Comparison of ENCODE assay signal across 2 cellular contexts in the genomic region with DNA sequence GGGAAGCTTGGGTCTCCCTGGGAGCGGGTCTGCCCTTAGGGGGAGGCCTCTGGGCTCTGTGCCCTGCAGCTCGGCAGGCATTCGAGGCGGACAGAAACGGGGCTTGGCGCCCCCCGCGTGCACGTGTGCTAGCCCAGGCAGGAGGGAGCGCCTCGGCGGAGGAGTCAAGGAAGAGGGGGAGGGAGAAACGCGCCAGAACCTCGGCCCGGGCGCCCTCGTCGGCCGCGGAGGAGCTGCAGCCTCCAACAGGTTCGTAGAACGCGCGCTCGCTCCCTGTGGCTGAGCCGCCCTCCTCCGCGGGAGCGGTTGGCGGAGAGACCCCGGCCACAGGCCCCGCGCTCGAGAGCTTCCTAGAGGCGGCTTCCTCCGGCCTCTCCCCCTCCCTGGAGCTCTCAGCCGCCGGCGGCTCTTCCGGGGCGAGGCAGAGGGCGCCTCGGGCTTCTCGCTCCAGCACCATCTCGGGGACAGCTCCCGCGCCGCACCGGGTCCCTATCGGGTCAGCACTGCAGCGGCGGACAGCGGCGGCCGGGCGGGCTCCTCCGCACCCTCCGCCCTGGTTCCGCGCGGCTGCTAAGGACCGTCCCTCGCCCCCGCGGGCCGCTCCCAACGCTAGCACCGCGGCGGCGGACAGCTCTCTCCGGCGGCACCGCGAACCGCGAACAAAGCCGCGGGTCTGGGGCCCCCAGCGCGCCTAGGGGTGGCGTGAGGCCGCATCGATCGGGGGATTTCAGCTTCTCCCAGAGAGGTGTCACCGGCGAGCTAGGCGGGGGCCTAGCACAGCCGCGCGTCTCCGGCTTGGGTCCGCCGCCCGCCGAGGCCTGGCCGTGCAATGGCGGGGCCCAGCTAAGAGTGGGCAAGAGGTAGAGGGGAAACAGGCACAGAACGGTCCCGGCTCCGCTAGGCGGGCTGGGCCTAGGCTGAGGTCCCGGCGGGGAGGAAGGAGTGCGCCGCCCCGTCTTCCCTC.
A peak's percentile ranks its signal among the peaks of the same experiment; 100 is the strongest.
TF ChIP-seq lines count a peak whose summit lies in the region.

No MANE protein-coding gene starts in this region.

TF ChIP-seq in HEK293, 187 proteins besides CTCF, POLR2A, EP300 and RAD21 (continued from another document):
- TF ChIP-seq, protein P1, sequence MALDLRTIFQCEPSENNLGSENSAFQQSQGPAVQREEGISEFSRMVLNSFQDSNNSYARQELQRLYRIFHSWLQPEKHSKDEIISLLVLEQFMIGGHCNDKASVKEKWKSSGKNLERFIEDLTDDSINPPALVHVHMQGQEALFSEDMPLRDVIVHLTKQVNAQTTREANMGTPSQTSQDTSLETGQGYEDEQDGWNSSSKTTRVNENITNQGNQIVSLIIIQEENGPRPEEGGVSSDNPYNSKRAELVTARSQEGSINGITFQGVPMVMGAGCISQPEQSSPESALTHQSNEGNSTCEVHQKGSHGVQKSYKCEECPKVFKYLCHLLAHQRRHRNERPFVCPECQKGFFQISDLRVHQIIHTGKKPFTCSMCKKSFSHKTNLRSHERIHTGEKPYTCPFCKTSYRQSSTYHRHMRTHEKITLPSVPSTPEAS (tag by site-specific recombination; IDR thresholded peaks at IDR 0.05): no peak
- TF ChIP-seq SCRT1 (tag by site-specific recombination; IDR thresholded peaks at IDR 0.05; ENCODE audit: borderline replicate concordance): peak; percentile 50; the same call in 1 of the 2 replicates
- TF ChIP-seq ZNF311 (tag by site-specific recombination; IDR thresholded peaks at IDR 0.05; ENCODE audit: borderline replicate concordance): no peak
- TF ChIP-seq ZNF184 (tag by site-specific recombination; IDR thresholded peaks at IDR 0.05): 0 out of 2 replicates have a peak, but pooled peaks have one; percentile 61
- peak; percentile 64 for TF ChIP-seq ZFHX2 (tag by site-specific recombination; conservative IDR thresholded peaks at IDR 0.05)
- TF ChIP-seq, protein P2, sequence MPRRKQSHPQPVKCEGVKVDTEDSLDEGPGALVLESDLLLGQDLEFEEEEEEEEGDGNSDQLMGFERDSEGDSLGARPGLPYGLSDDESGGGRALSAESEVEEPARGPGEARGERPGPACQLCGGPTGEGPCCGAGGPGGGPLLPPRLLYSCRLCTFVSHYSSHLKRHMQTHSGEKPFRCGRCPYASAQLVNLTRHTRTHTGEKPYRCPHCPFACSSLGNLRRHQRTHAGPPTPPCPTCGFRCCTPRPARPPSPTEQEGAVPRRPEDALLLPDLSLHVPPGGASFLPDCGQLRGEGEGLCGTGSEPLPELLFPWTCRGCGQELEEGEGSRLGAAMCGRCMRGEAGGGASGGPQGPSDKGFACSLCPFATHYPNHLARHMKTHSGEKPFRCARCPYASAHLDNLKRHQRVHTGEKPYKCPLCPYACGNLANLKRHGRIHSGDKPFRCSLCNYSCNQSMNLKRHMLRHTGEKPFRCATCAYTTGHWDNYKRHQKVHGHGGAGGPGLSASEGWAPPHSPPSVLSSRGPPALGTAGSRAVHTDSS (tag by site-specific recombination; IDR thresholded peaks at IDR 0.05): no peak

TF ChIP-seq in HepG2, 621 proteins besides CTCF, POLR2A, EP300 and RAD21 (continued from another document and continues in another):
- TF ChIP-seq, protein P3, sequence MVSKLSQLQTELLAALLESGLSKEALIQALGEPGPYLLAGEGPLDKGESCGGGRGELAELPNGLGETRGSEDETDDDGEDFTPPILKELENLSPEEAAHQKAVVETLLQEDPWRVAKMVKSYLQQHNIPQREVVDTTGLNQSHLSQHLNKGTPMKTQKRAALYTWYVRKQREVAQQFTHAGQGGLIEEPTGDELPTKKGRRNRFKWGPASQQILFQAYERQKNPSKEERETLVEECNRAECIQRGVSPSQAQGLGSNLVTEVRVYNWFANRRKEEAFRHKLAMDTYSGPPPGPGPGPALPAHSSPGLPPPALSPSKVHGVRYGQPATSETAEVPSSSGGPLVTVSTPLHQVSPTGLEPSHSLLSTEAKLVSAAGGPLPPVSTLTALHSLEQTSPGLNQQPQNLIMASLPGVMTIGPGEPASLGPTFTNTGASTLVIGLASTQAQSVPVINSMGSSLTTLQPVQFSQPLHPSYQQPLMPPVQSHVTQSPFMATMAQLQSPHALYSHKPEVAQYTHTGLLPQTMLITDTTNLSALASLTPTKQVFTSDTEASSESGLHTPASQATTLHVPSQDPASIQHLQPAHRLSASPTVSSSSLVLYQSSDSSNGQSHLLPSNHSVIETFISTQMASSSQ (IDR thresholded peaks at IDR 0.05; ENCODE audit: low read depth): no peak
- TF ChIP-seq, protein P3 (CRISPR knock-in tag; IDR thresholded peaks at IDR 0.05; ENCODE audit: borderline replicate concordance): peak; percentile 91
- TF ChIP-seq NFKBIZ (CRISPR knock-in tag; IDR thresholded peaks at IDR 0.05): peak; percentile 100
- no peak for TF ChIP-seq MATR3 (CRISPR knock-in tag; IDR thresholded peaks at IDR 0.05)
- TF ChIP-seq, protein P4, sequence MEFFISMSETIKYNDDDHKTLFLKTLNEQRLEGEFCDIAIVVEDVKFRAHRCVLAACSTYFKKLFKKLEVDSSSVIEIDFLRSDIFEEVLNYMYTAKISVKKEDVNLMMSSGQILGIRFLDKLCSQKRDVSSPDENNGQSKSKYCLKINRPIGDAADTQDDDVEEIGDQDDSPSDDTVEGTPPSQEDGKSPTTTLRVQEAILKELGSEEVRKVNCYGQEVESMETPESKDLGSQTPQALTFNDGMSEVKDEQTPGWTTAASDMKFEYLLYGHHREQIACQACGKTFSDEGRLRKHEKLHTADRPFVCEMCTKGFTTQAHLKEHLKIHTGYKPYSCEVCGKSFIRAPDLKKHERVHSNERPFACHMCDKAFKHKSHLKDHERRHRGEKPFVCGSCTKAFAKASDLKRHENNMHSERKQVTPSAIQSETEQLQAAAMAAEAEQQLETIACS (CRISPR knock-in tag; IDR thresholded peaks at IDR 0.05): peak; percentile 78
- TF ChIP-seq ZNF383 (CRISPR knock-in tag; IDR thresholded peaks at IDR 0.05; ENCODE audit: borderline replicate concordance): peak; percentile 94; the same call in 1 of the 2 replicates
- TF ChIP-seq ZNF274 (CRISPR knock-in tag; IDR thresholded peaks at IDR 0.05): peak; percentile 100
- TF ChIP-seq SYNCRIP (IDR thresholded peaks at IDR 0.05; ENCODE audit: insufficient read depth, low read depth, low read length): no peak
- TF ChIP-seq HNF4A (CRISPR knock-in tag; IDR thresholded peaks at IDR 0.05): peak; percentile 54; the same call in 1 of the 2 replicates
- TF ChIP-seq NR2F6 (IDR thresholded peaks at IDR 0.05): no peak
- peak; percentile 85 for TF ChIP-seq NR2F6 (CRISPR knock-in tag; IDR thresholded peaks at IDR 0.05)
- TF ChIP-seq, protein P5, sequence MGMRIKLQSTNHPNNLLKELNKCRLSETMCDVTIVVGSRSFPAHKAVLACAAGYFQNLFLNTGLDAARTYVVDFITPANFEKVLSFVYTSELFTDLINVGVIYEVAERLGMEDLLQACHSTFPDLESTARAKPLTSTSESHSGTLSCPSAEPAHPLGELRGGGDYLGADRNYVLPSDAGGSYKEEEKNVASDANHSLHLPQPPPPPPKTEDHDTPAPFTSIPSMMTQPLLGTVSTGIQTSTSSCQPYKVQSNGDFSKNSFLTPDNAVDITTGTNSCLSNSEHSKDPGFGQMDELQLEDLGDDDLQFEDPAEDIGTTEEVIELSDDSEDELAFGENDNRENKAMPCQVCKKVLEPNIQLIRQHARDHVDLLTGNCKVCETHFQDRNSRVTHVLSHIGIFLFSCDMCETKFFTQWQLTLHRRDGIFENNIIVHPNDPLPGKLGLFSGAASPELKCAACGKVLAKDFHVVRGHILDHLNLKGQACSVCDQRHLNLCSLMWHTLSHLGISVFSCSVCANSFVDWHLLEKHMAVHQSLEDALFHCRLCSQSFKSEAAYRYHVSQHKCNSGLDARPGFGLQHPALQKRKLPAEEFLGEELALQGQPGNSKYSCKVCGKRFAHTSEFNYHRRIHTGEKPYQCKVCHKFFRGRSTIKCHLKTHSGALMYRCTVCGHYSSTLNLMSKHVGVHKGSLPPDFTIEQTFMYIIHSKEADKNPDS (CRISPR knock-in tag; IDR thresholded peaks at IDR 0.05): peak; percentile 99
- TF ChIP-seq BORCS8-MEF2B (CRISPR knock-in tag; IDR thresholded peaks at IDR 0.05): peak; percentile 100
- TF ChIP-seq MTF1 (CRISPR knock-in tag; IDR thresholded peaks at IDR 0.05): peak; percentile 99
- no peak for TF ChIP-seq GABPA (IDR thresholded peaks at IDR 0.05; ENCODE audit: low read depth, low read length)
- TF ChIP-seq GABPA (CRISPR knock-in tag; IDR thresholded peaks at IDR 0.05; ENCODE audit: low read depth): peak; percentile 59
- TF ChIP-seq ZNF24 (IDR thresholded peaks at IDR 0.05): peak; percentile 84
- TF ChIP-seq POLR2G (IDR thresholded peaks at IDR 0.05; ENCODE audit: low read depth, low read length): no peak
- TF ChIP-seq, protein P6, sequence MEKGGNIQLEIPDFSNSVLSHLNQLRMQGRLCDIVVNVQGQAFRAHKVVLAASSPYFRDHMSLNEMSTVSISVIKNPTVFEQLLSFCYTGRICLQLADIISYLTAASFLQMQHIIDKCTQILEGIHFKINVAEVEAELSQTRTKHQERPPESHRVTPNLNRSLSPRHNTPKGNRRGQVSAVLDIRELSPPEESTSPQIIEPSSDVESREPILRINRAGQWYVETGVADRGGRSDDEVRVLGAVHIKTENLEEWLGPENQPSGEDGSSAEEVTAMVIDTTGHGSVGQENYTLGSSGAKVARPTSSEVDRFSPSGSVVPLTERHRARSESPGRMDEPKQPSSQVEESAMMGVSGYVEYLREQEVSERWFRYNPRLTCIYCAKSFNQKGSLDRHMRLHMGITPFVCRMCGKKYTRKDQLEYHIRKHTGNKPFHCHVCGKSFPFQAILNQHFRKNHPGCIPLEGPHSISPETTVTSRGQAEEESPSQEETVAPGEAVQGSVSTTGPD (CRISPR knock-in tag; IDR thresholded peaks at IDR 0.05): peak; percentile 78; the same call in 1 of the 2 replicates
- TF ChIP-seq, protein P7, sequence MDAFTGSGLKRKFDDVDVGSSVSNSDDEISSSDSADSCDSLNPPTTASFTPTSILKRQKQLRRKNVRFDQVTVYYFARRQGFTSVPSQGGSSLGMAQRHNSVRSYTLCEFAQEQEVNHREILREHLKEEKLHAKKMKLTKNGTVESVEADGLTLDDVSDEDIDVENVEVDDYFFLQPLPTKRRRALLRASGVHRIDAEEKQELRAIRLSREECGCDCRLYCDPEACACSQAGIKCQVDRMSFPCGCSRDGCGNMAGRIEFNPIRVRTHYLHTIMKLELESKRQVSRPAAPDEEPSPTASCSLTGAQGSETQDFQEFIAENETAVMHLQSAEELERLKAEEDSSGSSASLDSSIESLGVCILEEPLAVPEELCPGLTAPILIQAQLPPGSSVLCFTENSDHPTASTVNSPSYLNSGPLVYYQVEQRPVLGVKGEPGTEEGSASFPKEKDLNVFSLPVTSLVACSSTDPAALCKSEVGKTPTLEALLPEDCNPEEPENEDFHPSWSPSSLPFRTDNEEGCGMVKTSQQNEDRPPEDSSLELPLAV (CRISPR knock-in tag; conservative IDR thresholded peaks at IDR 0.05; ENCODE audit: low read depth): peak; percentile 99
- TF ChIP-seq, protein P8, sequence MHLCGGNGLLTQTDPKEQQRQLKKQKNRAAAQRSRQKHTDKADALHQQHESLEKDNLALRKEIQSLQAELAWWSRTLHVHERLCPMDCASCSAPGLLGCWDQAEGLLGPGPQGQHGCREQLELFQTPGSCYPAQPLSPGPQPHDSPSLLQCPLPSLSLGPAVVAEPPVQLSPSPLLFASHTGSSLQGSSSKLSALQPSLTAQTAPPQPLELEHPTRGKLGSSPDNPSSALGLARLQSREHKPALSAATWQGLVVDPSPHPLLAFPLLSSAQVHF (CRISPR knock-in tag; IDR thresholded peaks at IDR 0.05): peak; percentile 100
- TF ChIP-seq NR2C2 (CRISPR knock-in tag; IDR thresholded peaks at IDR 0.05; ENCODE audit: borderline replicate concordance): peak; percentile 74
- TF ChIP-seq ZNF674 (CRISPR knock-in tag; IDR thresholded peaks at IDR 0.05; ENCODE audit: low read depth): peak; percentile 100
- TF ChIP-seq KLF11 (CRISPR knock-in tag; IDR thresholded peaks at IDR 0.05): peak; percentile 100
- TF ChIP-seq, protein P9, sequence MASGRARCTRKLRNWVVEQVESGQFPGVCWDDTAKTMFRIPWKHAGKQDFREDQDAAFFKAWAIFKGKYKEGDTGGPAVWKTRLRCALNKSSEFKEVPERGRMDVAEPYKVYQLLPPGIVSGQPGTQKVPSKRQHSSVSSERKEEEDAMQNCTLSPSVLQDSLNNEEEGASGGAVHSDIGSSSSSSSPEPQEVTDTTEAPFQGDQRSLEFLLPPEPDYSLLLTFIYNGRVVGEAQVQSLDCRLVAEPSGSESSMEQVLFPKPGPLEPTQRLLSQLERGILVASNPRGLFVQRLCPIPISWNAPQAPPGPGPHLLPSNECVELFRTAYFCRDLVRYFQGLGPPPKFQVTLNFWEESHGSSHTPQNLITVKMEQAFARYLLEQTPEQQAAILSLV (CRISPR knock-in tag; IDR thresholded peaks at IDR 0.05; ENCODE audit: borderline replicate concordance): peak; percentile 100
- peak; percentile 88; the same call in 1 of the 2 replicates for TF ChIP-seq ZNF382 (CRISPR knock-in tag; IDR thresholded peaks at IDR 0.05; ENCODE audit: borderline replicate concordance)
- TF ChIP-seq SMARCE1 (IDR thresholded peaks at IDR 0.05; ENCODE audit: borderline replicate concordance): no peak
- TF ChIP-seq REL (CRISPR knock-in tag; conservative IDR thresholded peaks at IDR 0.05): peak; percentile 100
- no peak for TF ChIP-seq TBX3 (IDR thresholded peaks at IDR 0.05; ENCODE audit: borderline replicate concordance)
- TF ChIP-seq ZNF329 (CRISPR knock-in tag; IDR thresholded peaks at IDR 0.05; ENCODE audit: low read depth): peak; percentile 98
- no peak for TF ChIP-seq CBX2 (IDR thresholded peaks at IDR 0.05; ENCODE audit: low read depth, low read length)
- TF ChIP-seq CBX2 (CRISPR knock-in tag; IDR thresholded peaks at IDR 0.05; ENCODE audit: low read depth): peak; percentile 99
- no peak for TF ChIP-seq ATM (IDR thresholded peaks at IDR 0.05; ENCODE audit: borderline replicate concordance)
- TF ChIP-seq, protein P10, sequence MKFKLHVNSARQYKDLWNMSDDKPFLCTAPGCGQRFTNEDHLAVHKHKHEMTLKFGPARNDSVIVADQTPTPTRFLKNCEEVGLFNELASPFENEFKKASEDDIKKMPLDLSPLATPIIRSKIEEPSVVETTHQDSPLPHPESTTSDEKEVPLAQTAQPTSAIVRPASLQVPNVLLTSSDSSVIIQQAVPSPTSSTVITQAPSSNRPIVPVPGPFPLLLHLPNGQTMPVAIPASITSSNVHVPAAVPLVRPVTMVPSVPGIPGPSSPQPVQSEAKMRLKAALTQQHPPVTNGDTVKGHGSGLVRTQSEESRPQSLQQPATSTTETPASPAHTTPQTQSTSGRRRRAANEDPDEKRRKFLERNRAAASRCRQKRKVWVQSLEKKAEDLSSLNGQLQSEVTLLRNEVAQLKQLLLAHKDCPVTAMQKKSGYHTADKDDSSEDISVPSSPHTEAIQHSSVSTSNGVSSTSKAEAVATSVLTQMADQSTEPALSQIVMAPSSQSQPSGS (CRISPR knock-in tag; IDR thresholded peaks at IDR 0.05): peak; percentile 98
- TF ChIP-seq ZNF747 (CRISPR knock-in tag; IDR thresholded peaks at IDR 0.05; ENCODE audit: borderline replicate concordance): peak; percentile 100
- peak; percentile 100 for TF ChIP-seq ZNF670 (CRISPR knock-in tag; IDR thresholded peaks at IDR 0.05; ENCODE audit: borderline replicate concordance)
- TF ChIP-seq KAT7 (CRISPR knock-in tag; IDR thresholded peaks at IDR 0.05; ENCODE audit: borderline replicate concordance): peak; percentile 99
